Comparison of ENCODE assay signal across 10 cellular contexts in the genomic region with DNA sequence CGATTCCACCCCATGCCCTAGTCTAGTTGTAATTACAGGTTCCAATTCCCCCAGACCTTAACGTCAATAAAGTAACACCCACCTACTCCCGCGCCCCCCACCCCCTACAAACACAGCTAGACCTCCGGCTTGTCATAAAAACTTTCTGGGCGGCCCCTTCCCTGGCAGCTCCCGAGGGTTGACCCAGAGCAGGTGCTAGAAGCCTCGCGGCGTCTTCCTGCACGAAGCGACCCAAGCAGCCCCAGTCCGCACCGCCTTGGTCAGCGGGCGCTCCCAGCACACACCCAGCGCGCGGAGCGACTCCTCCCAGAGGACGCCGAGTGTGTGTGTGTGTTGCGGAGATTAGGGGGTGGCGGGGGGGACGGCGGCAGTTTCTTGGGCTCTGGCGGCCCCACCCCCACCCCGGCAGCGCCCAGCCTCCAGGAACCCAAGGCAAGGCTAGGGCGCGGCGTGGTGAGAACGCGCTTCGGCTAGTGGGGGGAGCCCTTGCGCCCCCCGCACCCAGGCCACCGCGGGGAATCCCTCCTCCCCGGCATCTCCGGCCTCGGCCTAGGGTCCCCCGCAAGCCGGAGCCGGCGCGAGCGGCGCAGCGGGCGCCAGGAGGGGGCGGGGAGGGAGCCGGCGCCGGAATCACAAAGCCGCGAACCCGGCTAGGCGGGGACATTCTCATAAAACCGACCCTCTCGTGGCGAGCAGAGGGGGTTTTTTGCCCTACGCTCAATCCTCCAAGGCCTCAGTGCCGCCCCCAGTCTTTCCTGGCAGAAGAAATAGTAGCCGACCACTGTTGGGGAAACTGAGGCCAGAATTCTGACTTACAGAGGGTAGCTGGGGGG. TPM values are rescaled to one million over a fixed set of nuclear protein-coding genes. Genes with fewer than 3 reads are reported as not detected.
A peak's percentile ranks its signal among the peaks of the same experiment; 100 is the strongest.
DNase-seq lines count a peak whose midpoint lies in the region; ATAC-seq, FAIRE-seq and TF ChIP-seq lines count a peak whose summit lies in the region.
"Had no signal": no experiment of that assay in that cellular context is flagged by ENCODE, and none has a peak within 500 bp of the region (broad histone marks: within the 10 kb centered on the region; RNA-seq: fewer than 3 reads in every experiment).

No MANE protein-coding gene starts in this region.

- no peak for TF ChIP-seq EP300 in GM12878 (IDR thresholded peaks at IDR 0.05; ENCODE audit: borderline replicate concordance in 1 of 2, control insufficient read depth in 1 of 2, low read depth in 2 of 2, low read length in 2 of 2)

- no peak for TF ChIP-seq RAD21 in GM12878 (IDR thresholded peaks at IDR 0.05; ENCODE audit: insufficient read depth, low read depth, low read length)

- no peak overlapping the region for H3K4me2 ChIP-seq in GM12878 (ENCODE audit: control insufficient read depth, insufficient read depth)

- H3K4me3 ChIP-seq in GM12878 (no peak overlapping the region), kidney epithelial cell (ENCODE audit: low read depth, low read length) (peak overlapping the region; percentile 36)

- H3K36me3 Mint-ChIP-seq in stimulated activated effector memory CD8-positive, alpha-beta T cell treated with anti-CD3 and anti-CD28 coated beads, Interleukin-12 subunit alpha, Interleukin-12 subunit beta, amount 100 ng/mL, for 72 hours, result no peaks in the 10 kb centered on the region

- ATAC-seq in GM12878 (no peak), HG02571 (IDR thresholded peaks at IDR 0.05; ENCODE audit: unreplicated experiment) (no peak), GM18867 (IDR thresholded peaks at IDR 0.05; ENCODE audit: unreplicated experiment) (no peak), GM18505 (IDR thresholded peaks at IDR 0.05; ENCODE audit: unreplicated experiment) (no peak)
- no peak for ATAC-seq in stimulated activated effector memory CD8-positive, alpha-beta T cell treated with anti-CD3 and anti-CD28 coated beads, Interleukin-12 subunit alpha, Interleukin-12 subunit beta, amount 100 ng/mL, for 72 hours
- ATAC-seq: sciatic nerve had no signal

- H3K27ac ChIP-seq in GM12878 (ENCODE audit: control insufficient read depth, insufficient read depth), result no peak overlapping the region

- no peaks in the 10 kb centered on the region for H3K9me3 Mint-ChIP-seq in stimulated activated effector memory CD8-positive, alpha-beta T cell treated with anti-CD3 and anti-CD28 coated beads, Interleukin-12 subunit alpha, Interleukin-12 subunit beta, amount 100 ng/mL, for 72 hours

- peaks cover 30% of the 10 kb centered on the region for H3K4me1 Mint-ChIP-seq in stimulated activated effector memory CD8-positive, alpha-beta T cell treated with anti-CD3 and anti-CD28 coated beads, Interleukin-12 subunit alpha, Interleukin-12 subunit beta, amount 100 ng/mL, for 72 hours

- CTCF ChIA-PET in GM12878 (lab: Yijun Ruan, JAX), result interaction anchor here (1.2 kb wide), 1 partner anchor 184 kb away, joined by 4 read pairs; no protein-coding TSS in a partner anchor

- peaks cover 22% of the 10 kb centered on the region for H3K4me1 ChIP-seq in GM12878 (ENCODE audit: control insufficient read depth, insufficient read depth, low read length)

- H3K36me3 ChIP-seq in GM12878 (ENCODE audit: control insufficient read depth in 2 of 2, insufficient read depth in 2 of 2, low read length in 1 of 2) (no peaks in the 10 kb centered on the region), kidney epithelial cell (ENCODE audit: control insufficient read depth, insufficient read depth, low read length) (no peaks in the 10 kb centered on the region)

- 0 out of 2 replicates have a peak, but pooled peaks cover 3% of the 10 kb centered on the region for H4K20me1 ChIP-seq in GM12878 (ENCODE audit: control insufficient read depth, insufficient read depth)

- H3K9ac ChIP-seq in GM12878 (ENCODE audit: control insufficient read depth, insufficient read depth, low read length), result no peak overlapping the region

- POLR2A ChIA-PET in GM12878 (lab: Charles Lee), result no interaction called here

- H3K27ac Mint-ChIP-seq in stimulated activated effector memory CD8-positive, alpha-beta T cell treated with anti-CD3 and anti-CD28 coated beads, Interleukin-12 subunit alpha, Interleukin-12 subunit beta, amount 100 ng/mL, for 72 hours, result no peak overlapping the region

- H3K9me3 ChIP-seq in GM12878 (replicated peaks; ENCODE audit: control insufficient read depth, insufficient read depth, low read length), result no peaks in the 10 kb centered on the region

- peak overlapping the region; percentile 77 for H3K4me3 Mint-ChIP-seq in stimulated activated effector memory CD8-positive, alpha-beta T cell treated with anti-CD3 and anti-CD28 coated beads, Interleukin-12 subunit alpha, Interleukin-12 subunit beta, amount 100 ng/mL, for 72 hours

- in situ Hi-C loops in GM12878 (cut with MboI), result no loop called here

- WGBS in GM12878 (ENCODE audit: insufficient coverage, insufficient replicate concordance, low lambda C conversion rate, missing lambda C conversion rate), result 4% methylated on average over 55 of the region's 65 CpGs

- no TSS peak for BruUV-seq in GM12878 (replicated peaks; lab: Mats Ljungman, UMichigan)

- DNase-seq in NCI-H1436 (lab: John Stamatoyannopoulos, UW) (peak; percentile 25), NCI-H1436 treated with DMSO at 0.1 percent for 48 hours (lab: John Stamatoyannopoulos, UW) (no peak), GM12878 (ENCODE audit: low read depth, low spot score) (no peak), kidney epithelial cell (ENCODE audit: low read depth) (no peak)
- DNase-seq in stimulated activated effector memory CD8-positive, alpha-beta T cell treated with anti-CD3 and anti-CD28 coated beads, Interleukin-12 subunit alpha, Interleukin-12 subunit beta, amount 100 ng/mL, for 72 hours (ENCODE audit: low spot score in 2 of 2), result no peak

- no peaks in the 10 kb centered on the region for H3K79me2 ChIP-seq in GM12878 (ENCODE audit: control insufficient read depth, insufficient read depth, low read length)

- TF ChIP-seq CTCF in GM12878 (IDR thresholded peaks at IDR 0.05 in 2 of 3, conservative IDR thresholded peaks at IDR 0.05 in 1 of 3; ENCODE audit: control insufficient read depth in 2 of 3, extremely low read depth in 1 of 3, insufficient read depth in 1 of 3, low read depth in 3 of 3, low read length in 3 of 3) (no peak), kidney epithelial cell (IDR thresholded peaks at IDR 0.05; ENCODE audit: insufficient read depth, low read length, poor library complexity, severe bottlenecking) (no peak)

- intact Hi-C loops in GM12878 (cut with micrococcal nuclease; ENCODE audit: unreplicated experiment), result loop anchor here (5.0 to 10.0 kb wide), 2 partner anchors 64 to 269 kb away; no protein-coding TSS in a partner anchor

- FAIRE-seq in GM12878 (lab: Jason Lieb, UNC), result no peak

- H3K27me3 ChIP-seq in GM12878 (replicated peaks in 1 of 2; ENCODE audit: control insufficient read depth in 2 of 2, insufficient read depth in 2 of 2, low read length in 1 of 2) (peaks cover 22 to 31% of the 10 kb centered on the region in 2 experiments), kidney epithelial cell (ENCODE audit: control insufficient read depth, insufficient read depth, low read length) (peaks cover 56% of the 10 kb centered on the region)

- RAD21 ChIA-PET in GM12878 (lab: Charles Lee; ENCODE audit: unreplicated experiment), result no interaction called here

- SMC1A ChIA-PET in GM12878 (lab: Charles Lee; ENCODE audit: uncharacterized antibody, unreplicated experiment), result interaction anchor here (0.7 kb wide), 1 partner anchor 9 kb away, joined by 3 read pairs; no protein-coding TSS in a partner anchor

- no peak for TF ChIP-seq POLR2A in GM12878 (IDR thresholded peaks at IDR 0.05; ENCODE audit: low read depth, low read length)
- no peak for TF ChIP-seq POLR2A in GM18505 (IDR thresholded peaks at IDR 0.05; ENCODE audit: borderline replicate concordance, extremely low read depth, insufficient read depth, insufficient read length)

- no peak overlapping the region for H2AFZ ChIP-seq in GM12878 (ENCODE audit: control insufficient read depth, low read depth, low read length)

RNA-seq across cellular contexts. Expression of a gene that starts 2.2 kb away (rescaled TPM):
- total RNA-seq in GM12878 (2013; cell fraction: nucleolus; rRNA removed), result 0.15 and 1.3 TPM in 2 replicates
- 0.11 TPM in 1 of 2 replicates, not detected in the other for total RNA-seq in GM12878 (2014; rRNA removed)
- total RNA-seq in GM12878 (2014; rRNA removed; fragmentation: Illumina TruSeq; extraction: Trizol), result not detected in 2 replicates
- 0.27 and 0.36 TPM in 2 replicates for total RNA-seq in GM12878 (2021)
- not detected for polyA plus RNA-seq in GM12878 (2011; ENCODE audit: low read depth)
- 0.07 TPM in 1 of 2 replicates, not detected in the other for polyA plus RNA-seq in GM12878 (2011; rRNA removed)
- 0.12 TPM in 2 replicates for polyA plus RNA-seq in GM12878 (2011; cell fraction: cytosol; rRNA removed)
- polyA plus RNA-seq in GM12878 (2011; cell fraction: nucleus; rRNA removed), result 0.10 and 0.12 TPM in 2 replicates
- 0.04 and 0.11 TPM in 2 replicates for polyA plus RNA-seq in GM12878 (2012)
- polyA plus RNA-seq in GM12878 (2014; fragmentation: Illumina TruSeq; extraction: Trizol), result 0.16 TPM in 1 of 2 replicates, not detected in the other
- not detected for polyA plus RNA-seq in GM12878 (2014; fragmentation: Nextera tagmentation; extraction: Ambion mirVana)
- 0.10 TPM in 1 of 2 replicates, not detected in the other for polyA plus RNA-seq in GM12878 (2014; rRNA removed)
- polyA plus RNA-seq in GM12878 (2016; fragmentation: Nextera tagmentation; extraction: Ambion mirVana), result under 1 TPM in 1 of 2 experiments, not detected in 1; 0.16 TPM
- polyA minus RNA-seq in GM12878 (2011; rRNA and poly(A)+ RNA removed), result 0.26 and 0.73 TPM in 2 replicates
- polyA minus RNA-seq in GM12878 (2011; cell fraction: cytosol; rRNA and poly(A)+ RNA removed), result not detected in 2 replicates
- polyA minus RNA-seq in GM12878 (2011; cell fraction: nucleus; rRNA and poly(A)+ RNA removed), result not detected in 2 replicates
- 42.4 and 45.5 TPM in 2 replicates for total RNA-seq in kidney epithelial cell
- total RNA-seq: activated CD8-positive, alpha-beta memory T cell treated with anti-CD3 and anti-CD28 coated beads for 36 hours had no signal

RNA-seq across cellular contexts. Expression of a gene that starts 47.7 kb away (rescaled TPM):
- total RNA-seq in GM12878 (2013; cell fraction: nucleolus; rRNA removed), result 148 and 153 TPM in 2 replicates
- total RNA-seq in GM12878 (2014; rRNA removed) (58.1 and 60.3 TPM in 2 replicates), GM12878 (2014; rRNA removed; fragmentation: Illumina TruSeq; extraction: Trizol) (39.0 and 42.0 TPM in 2 replicates), GM12878 (2021) (62.9 and 63.2 TPM in 2 replicates), kidney epithelial cell (62.3 and 74.1 TPM in 2 replicates)
- polyA plus RNA-seq in GM12878 (2011; ENCODE audit: low read depth), result 31.0 TPM
- polyA plus RNA-seq in GM12878 (2011; rRNA removed) (46.4 and 71.4 TPM in 2 replicates), GM12878 (2014; fragmentation: Illumina TruSeq; extraction: Trizol) (30.2 and 53.2 TPM in 2 replicates), GM12878 (2014; fragmentation: Nextera tagmentation; extraction: Ambion mirVana) (10 to 100 TPM; 18.9 to 21.4 TPM), GM12878 (2014; rRNA removed) (69.4 and 71.2 TPM in 2 replicates), GM12878 (2016; fragmentation: Nextera tagmentation; extraction: Ambion mirVana) (10 to 100 TPM; 37.8 to 37.9 TPM)
- 84.2 and 98.9 TPM in 2 replicates for polyA plus RNA-seq in GM12878 (2011; cell fraction: cytosol; rRNA removed)
- polyA plus RNA-seq in GM12878 (2011; cell fraction: nucleus; rRNA removed), result 223 and 258 TPM in 2 replicates
- 50.8 and 50.9 TPM in 2 replicates for polyA plus RNA-seq in GM12878 (2012)
- polyA minus RNA-seq in GM12878 (2011; rRNA and poly(A)+ RNA removed), result 48.9 and 72.9 TPM in 2 replicates
- polyA minus RNA-seq in GM12878 (2011; cell fraction: cytosol; rRNA and poly(A)+ RNA removed), result 19.4 and 27.2 TPM in 2 replicates
- 43.5 and 49.6 TPM in 2 replicates for polyA minus RNA-seq in GM12878 (2011; cell fraction: nucleus; rRNA and poly(A)+ RNA removed)

Comparison
In these comparisons a context has a peak if more than half of its experiments do, and no peak if none do; other contexts are left out.
1. RNA of a gene that starts 2.2 kb away (total RNA-seq): 42.4 to 45.5 TPM in kidney epithelial cell; 0.11 to 1.3 TPM in GM12878; every median in the first group is over 10 times any median in the second.